8 cellular contexts compared by ENCODE assay signal in the genomic region with DNA sequence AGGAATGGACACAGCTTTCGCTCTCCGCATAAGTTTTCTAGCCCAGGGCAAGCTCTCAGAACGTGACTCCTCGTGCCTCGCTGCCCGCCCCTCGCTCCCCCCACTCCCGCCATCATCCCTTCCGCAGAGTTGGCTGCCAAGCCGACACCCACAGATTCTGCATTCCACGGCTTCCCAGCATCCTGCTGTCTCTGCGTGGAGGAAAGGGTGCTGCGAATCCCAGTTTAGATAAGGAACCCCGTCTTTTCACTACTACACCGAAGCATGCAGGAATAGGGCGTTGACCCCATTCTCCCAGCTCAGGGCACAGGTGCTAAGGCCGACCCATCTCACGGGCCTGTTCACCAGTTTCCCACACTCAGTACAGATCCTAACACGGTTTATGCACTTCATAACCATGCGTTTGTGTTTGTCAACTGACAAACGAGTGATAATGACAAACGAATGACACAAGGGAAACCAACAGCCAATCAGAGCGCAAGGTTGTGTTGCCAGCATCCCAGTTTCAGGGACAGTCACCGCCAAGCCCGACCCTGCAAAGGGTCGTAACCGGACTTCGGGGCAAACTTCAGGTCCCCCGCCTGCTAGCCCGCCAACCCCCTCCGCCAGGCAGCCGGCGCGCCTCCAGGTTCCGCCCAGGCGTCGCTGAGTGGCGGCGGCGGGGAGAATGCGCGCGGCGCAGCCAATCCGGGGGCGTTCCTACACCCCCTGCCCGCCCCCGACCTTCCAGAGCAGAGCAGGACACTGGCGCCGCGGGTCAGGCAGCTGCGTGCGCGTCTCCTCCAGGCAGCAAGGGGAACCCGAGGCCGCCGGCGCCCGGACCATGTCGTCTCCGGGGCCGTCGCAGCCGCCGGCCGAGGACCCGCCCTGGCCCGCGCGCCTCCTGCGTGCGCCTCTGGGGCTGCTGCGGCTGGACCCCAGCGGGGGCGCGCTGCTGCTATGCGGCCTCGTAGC. TPM values are rescaled to one million over a fixed set of nuclear protein-coding genes. Genes with fewer than 3 reads are reported as not detected.
DNase-seq lines count a peak whose midpoint lies in the region; ATAC-seq and TF ChIP-seq lines count a peak whose summit lies in the region.

A gene (plus strand): TSS at position 729 of the 954 bp plus-strand sequence. CDS start 95 bp downstream, at position 824.

- H3K36me3 Mint-ChIP-seq in T-cell, result peaks cover 4% of the 10 kb centered on the region

- peak within 1 kb of the TSS; percentile 50 for H3K27ac ChIP-seq in MM.1S (ENCODE audit: low read length)
- H3K27ac ChIP-seq in urinary bladder (ENCODE audit: low read depth), result peak within 1 kb of the TSS; percentile 28

- H3K27me3 Mint-ChIP-seq in T-cell, result no peaks in the 10 kb centered on the region

- intact Hi-C loops in left ventricle myocardium superior (cut with micrococcal nuclease), result no loop called here

- H3K27ac Mint-ChIP-seq in T-cell, result peak within 1 kb of the TSS; percentile 69 to 86

- H3K4me1 ChIP-seq in HAP-1, result peaks cover 24% of the 10 kb centered on the region
- H3K4me1 ChIP-seq in MM.1S (ENCODE audit: low read length), result peaks cover 11% of the 10 kb centered on the region; the same call in 1 of the 2 replicates
- no peaks in the 10 kb centered on the region for H3K4me1 ChIP-seq in urinary bladder (ENCODE audit: insufficient read depth)

- peak; percentile 95 to 98 (median 96) for ATAC-seq in T-cell (replicated peaks in 1 of 4)
- ATAC-seq in left ventricle myocardium superior, result peak; percentile 99

- POLR2A ChIA-PET in T-cell (lab: Charles Lee), result no interaction called here

- H3K9me3 Mint-ChIP-seq in T-cell, result no peaks in the 10 kb centered on the region

- H3K9me3 ChIP-seq in HAP-1, result no peaks in the 10 kb centered on the region
- no peaks in the 10 kb centered on the region for H3K9me3 ChIP-seq in MM.1S (replicated peaks; ENCODE audit: insufficient read depth, low read length)

- H3K9me2 ChIP-seq in MM.1S (replicated peaks; ENCODE audit: insufficient read depth, low read length), result no peaks in the 10 kb centered on the region

- H3K36me3 ChIP-seq in HAP-1 (replicated peaks) (no peaks in the 10 kb centered on the region), MM.1S (replicated peaks; ENCODE audit: insufficient read depth, low read length) (no peaks in the 10 kb centered on the region), urinary bladder (ENCODE audit: insufficient read depth) (no peaks in the 10 kb centered on the region)

- peak within 1 kb of the TSS; percentile 83 for H3K4me3 ChIP-seq in GM08714 (ENCODE audit: low read length)
- peak within 1 kb of the TSS; percentile 50 for H3K4me3 ChIP-seq in HAP-1
- peak within 1 kb of the TSS; percentile 81 for H3K4me3 ChIP-seq in MM.1S (ENCODE audit: low read length)
- peak within 1 kb of the TSS; percentile 66 for H3K4me3 ChIP-seq in urinary bladder (ENCODE audit: low read depth, low read length)

- H3K4me2 ChIP-seq in MM.1S (ENCODE audit: low read depth, low read length), result peak within 1 kb of the TSS; percentile 97

- peak; percentile 77 to 89 for DNase-seq in HAP-1 (ENCODE audit: low spot score in 2 of 2)
- DNase-seq in MM.1S, result peak; percentile 87
- DNase-seq in T-cell, result peak; percentile 54 to 84 (median 72)
- peak; percentile 71 for DNase-seq in amniotic epithelial cell (ENCODE audit: low read depth)
- peak; percentile 95 for DNase-seq in left ventricle myocardium superior
- DNase-seq in pulmonary artery endothelial cell (ENCODE audit: low read depth, low spot score), result peak; percentile 36

- H2AFZ ChIP-seq in MM.1S (ENCODE audit: low read length), result peak within 1 kb of the TSS; percentile 93

- peak within 1 kb of the TSS; percentile 86 to 93 (median 87) for H3K4me3 Mint-ChIP-seq in T-cell

- TF ChIP-seq CTCF in MM.1S (IDR thresholded peaks at IDR 0.05; ENCODE audit: low read length), result no peak

- WGBS in urinary bladder, result under 1% methylated on average over 78 of the region's 78 CpGs

- peaks cover 13% of the 10 kb centered on the region for H3K79me2 ChIP-seq in MM.1S (ENCODE audit: low read length)

- no peaks in the 10 kb centered on the region for H4K20me1 ChIP-seq in MM.1S (ENCODE audit: insufficient read depth, low read length)

- H3K9ac ChIP-seq in MM.1S (ENCODE audit: low read length), result peak within 1 kb of the TSS; percentile 69

- in situ Hi-C loops in HAP-1 (cut with MboI; ENCODE audit: low sequenced_read_pairs), result no loop called here

- H3K27me3 ChIP-seq in HAP-1 (ENCODE audit: low read depth), result no peaks in the 10 kb centered on the region
- H3K27me3 ChIP-seq in MM.1S (replicated peaks; ENCODE audit: insufficient read depth, low read length), result no peaks in the 10 kb centered on the region

- H3K4me1 Mint-ChIP-seq in T-cell, result peaks cover 33 to 46% (median 43%) of the 10 kb centered on the region in 3 donors

- CTCF ChIA-PET in T-cell (lab: Charles Lee), result interaction anchor here in 1 of 2 donors (0.5 kb wide), 1 partner anchor 1884 kb away, joined by 3 read pairs; a partner anchor contains a TSS

- peaks cover 8% of the 10 kb centered on the region for H3F3A ChIP-seq in MM.1S (ENCODE audit: insufficient read depth, low read length)

RNA-seq across cellular contexts. Expression of the gene that starts here (rescaled TPM):
- total RNA-seq in T-cell (1 to 10 TPM; 3.3 to 7.8 (median 5.8) TPM), left ventricle myocardium superior (8.1 TPM), pulmonary artery endothelial cell (4.9 and 14.5 TPM in 2 replicates), urinary bladder (16.4 TPM)
- polyA plus RNA-seq in urinary bladder, result 8.9 TPM

Comparison
In these comparisons a context has a peak if more than half of its experiments do, and no peak if none do; other contexts are left out.
1. Peak in every context shown above with its lines: DNase-seq, ATAC-seq, H3K4me3 ChIP-seq and H3K27ac ChIP-seq.
2. DNase-seq: peak in every context shown above with its lines; median percentile 95 in left ventricle myocardium superior; 87 in MM.1S; 83 in HAP-1; 72 in T-cell; 71 in amniotic epithelial cell; 36 in pulmonary artery endothelial cell.